In genomic region chr9:15403155-15403554, GRCh38 we compare ENCODE assay signal across 9 cellular contexts. TPM values are rescaled to one million over a fixed set of nuclear protein-coding genes. Genes with fewer than 3 reads are reported as not detected.
DNase-seq lines count a peak whose midpoint lies in the region; ATAC-seq, FAIRE-seq and TF ChIP-seq lines count a peak whose summit lies in the region.
"Had no signal": no experiment of that assay in that cellular context is flagged by ENCODE, and none has a peak within 500 bp of the region (broad histone marks: within the 10 kb centered on the region; RNA-seq: fewer than 3 reads in every experiment).

No MANE protein-coding gene starts in this region.

- peak; percentile 41 for ATAC-seq in CD4-positive, alpha-beta T cell (ENCODE audit: poor library complexity)
- ATAC-seq in RWPE2 (ENCODE audit: low read depth) (peak; percentile 29; the same call in 1 of the 3 replicates), GM21360 (IDR thresholded peaks at IDR 0.05; ENCODE audit: unreplicated experiment) (no peak)

- H3K27ac ChIP-seq in CD4-positive, alpha-beta T cell (ENCODE audit: low read depth, low read length): no peak overlapping the region
- H3K27ac ChIP-seq in RWPE2 (ENCODE audit: poor library complexity, severe bottlenecking): no peak overlapping the region

- H3K4me1 Mint-ChIP-seq in CD4-positive, alpha-beta T cell (ENCODE audit: low read depth): no peaks in the 10 kb centered on the region

- no peaks in the 10 kb centered on the region for H3K27me3 ChIP-seq in CD4-positive, alpha-beta T cell (ENCODE audit: control insufficient read depth, insufficient read depth, low read length)
- no peaks in the 10 kb centered on the region for H3K27me3 ChIP-seq in RWPE2 (ENCODE audit: insufficient read depth, poor library complexity, severe bottlenecking)

- CTCF ChIA-PET in CD4-positive, alpha-beta T cell (lab: Charles Lee): no interaction called here

- no peaks in the 10 kb centered on the region for H3K36me3 ChIP-seq in RWPE2 (ENCODE audit: low read depth)

- POLR2A ChIA-PET in CD4-positive, alpha-beta T cell (lab: Charles Lee): no interaction called here

- H3K36me3 Mint-ChIP-seq in CD4-positive, alpha-beta T cell (ENCODE audit: low read depth): no peaks in the 10 kb centered on the region

- no peak overlapping the region for H3K4me3 ChIP-seq in RWPE2 (ENCODE audit: severe bottlenecking)

- H3K9me3 ChIP-seq in CD4-positive, alpha-beta T cell (ENCODE audit: control insufficient read depth, low read length): peaks cover 10% of the 10 kb centered on the region
- H3K9me3 ChIP-seq in RWPE2 (ENCODE audit: severe bottlenecking): no peaks in the 10 kb centered on the region

- FAIRE-seq in H54 (lab: Jason Lieb, UNC): peak; percentile 73

- no peak for TF ChIP-seq POLR2A in H54 (IDR thresholded peaks at IDR 0.05; ENCODE audit: low read depth, low read length)

- TF ChIP-seq CTCF in CD4-positive, alpha-beta T cell (IDR thresholded peaks at IDR 0.05): no peak
- peak; percentile 16 for TF ChIP-seq CTCF in RWPE2 (IDR thresholded peaks at IDR 0.05; ENCODE audit: poor library complexity, severe bottlenecking)

- intact Hi-C loops in CD4-positive, alpha-beta T cell (cut with DNase I, micrococcal nuclease): no loop called here

- H3K27ac Mint-ChIP-seq in CD4-positive, alpha-beta T cell: no peak overlapping the region

- no peak overlapping the region for H3K4me3 Mint-ChIP-seq in CD4-positive, alpha-beta T cell

- H3K4me1 ChIP-seq in RWPE2 (ENCODE audit: insufficient read depth, poor library complexity, severe bottlenecking): no peaks in the 10 kb centered on the region

- no peaks in the 10 kb centered on the region for H3K27me3 Mint-ChIP-seq in CD4-positive, alpha-beta T cell

- H3K9me3 Mint-ChIP-seq in CD4-positive, alpha-beta T cell: peaks cover 4% of the 10 kb centered on the region

- DNase-seq in CD4-positive, alpha-beta T cell: no peak
- DNase-seq in H54 (ENCODE audit: insufficient read length, low spot score) (peak; percentile 41), RWPE2 (ENCODE audit: low spot score) (no peak), iPS-NIHi11 (ENCODE audit: low spot score) (peak; percentile 82), COLO829 (ENCODE audit: low spot score) (no peak), NCI-H2107 (lab: John Stamatoyannopoulos, UW) (no peak), nucleus accumbens (lab: John Stamatoyannopoulos, UW) (no peak)
- DNase-seq: NCI-H146 had no signal

RNA-seq across cellular contexts. Expression of gene SNAPC3, which starts 19.5 kb away (rescaled TPM):
- total RNA-seq in CD4-positive, alpha-beta T cell: 1 to 10 TPM; 3.3 to 4.7 TPM

Comparison
In these comparisons a context has a peak if more than half of its experiments do, and no peak if none do; other contexts are left out.
1. DNase-seq: peak in H54 (single experiment) and iPS-NIHi11 (single experiment); none in CD4-positive, alpha-beta T cell (0 of 10), RWPE2 (single experiment), COLO829 (single experiment), NCI-H2107 (single experiment) and nucleus accumbens (0 of 56).